8 cellular contexts compared by ENCODE assay signal in genomic region chr22:30969532-30970355, GRCh38. TPM values are rescaled to one million over a fixed set of nuclear protein-coding genes. Genes with fewer than 3 reads are reported as not detected.
A peak's percentile ranks its signal among the peaks of the same experiment; 100 is the strongest.
DNase-seq lines count a peak whose midpoint lies in the region; FAIRE-seq and TF ChIP-seq lines count a peak whose summit lies in the region.

No MANE protein-coding gene starts in this region.

- no peak for TF ChIP-seq POLR2A in GM12892 (IDR thresholded peaks at IDR 0.05; ENCODE audit: low read depth, low read length)

- peak; percentile 70 for FAIRE-seq in GM12892 (lab: Jason Lieb, UNC)
- FAIRE-seq in frontal cortex (lab: Jason Lieb, UNC), result no peak

- no peak for TF ChIP-seq CTCF in HEK293 (tag by site-specific recombination; IDR thresholded peaks at IDR 0.05)
- no peak for TF ChIP-seq CTCF in fibroblast of the aortic adventitia (IDR thresholded peaks at IDR 0.05; ENCODE audit: insufficient read depth, low read length)

- H3K27ac ChIP-seq in HEK293 (ENCODE audit: extremely low read depth, low read depth, low read length), result peak overlapping the region; percentile 95

- POLR2A ChIA-PET in HEK293 (lab: Yijun Ruan, JAX), result interaction anchor here (0.6 to 2.6 kb wide), 21 partner anchors 8 to 842 kb away, joined by 3 to 29 read pairs (median 5); partner anchors contain the start of genes INPP5J, LIMK2, PIK3IP1 and RNF185

- peaks cover 21 to 59% of the 10 kb centered on the region in 2 experiments; a peak in 2 of 3 replicates for H3K36me3 ChIP-seq in HEK293 (ENCODE audit: control insufficient read depth in 2 of 2, insufficient read depth in 1 of 2, low read length in 2 of 2)

- H3K4me1 ChIP-seq in HEK293 (ENCODE audit: control insufficient read depth, insufficient read depth, low read length), result peaks cover 5% of the 10 kb centered on the region; the same call in 1 of the 2 replicates

- CTCF ChIA-PET in HEK293 (lab: Yijun Ruan, JAX), result interaction anchor here (0.9 to 1.5 kb wide), 4 partner anchors 10 to 138 kb away, joined by 3 to 5 read pairs (median 3); partner anchors contain the start of gene SELENOM

- DNase-seq in GM12892 (ENCODE audit: insufficient read length), result no peak
- DNase-seq in NAMALWA (ENCODE audit: low spot score), result peak; percentile 69
- DNase-seq in activated T-cell treated with anti-CD3 and anti-CD28 coated beads for 24 hours (ENCODE audit: low read depth), result peak; percentile 15
- DNase-seq in fibroblast of the aortic adventitia (ENCODE audit: low read depth), result peak; percentile 45
- peak; percentile 42 for DNase-seq in occipital lobe (lab: John Stamatoyannopoulos, UW)
- DNase-seq in NCI-H1092 (lab: John Stamatoyannopoulos, UW), result no peak
- no peak for DNase-seq in frontal cortex (ENCODE audit: low spot score in 2 of 2)

- peaks cover 16% of the 10 kb centered on the region for H3K9me3 ChIP-seq in HEK293 (ENCODE audit: control insufficient read depth, insufficient read depth, low read depth, low read length)

- H3K4me3 ChIP-seq in HEK293 (ENCODE audit: low read depth, low read length) (peak overlapping the region; percentile 82), fibroblast of the aortic adventitia (ENCODE audit: low read depth, low read length) (peak overlapping the region; percentile 71)

TF ChIP-seq in HEK293, 187 proteins besides CTCF, POLR2A, EP300 and RAD21 (continues in another document):
- TF ChIP-seq REST (tag by site-specific recombination; IDR thresholded peaks at IDR 0.05) (no peak), ZNF155 (tag by site-specific recombination; IDR thresholded peaks at IDR 0.05) (no peak), ZNF404 (tag by site-specific recombination; IDR thresholded peaks at IDR 0.05) (no peak), KLF16 (tag by site-specific recombination; IDR thresholded peaks at IDR 0.05) (0 out of 2 replicates have a peak, but pooled peaks have one; percentile 22), KLF9 (tag by site-specific recombination; IDR thresholded peaks at IDR 0.05; ENCODE audit: low read depth) (no peak), AEBP2 (tag by site-specific recombination; IDR thresholded peaks at IDR 0.05; ENCODE audit: borderline replicate concordance) (no peak), SP2 (tag by site-specific recombination; IDR thresholded peaks at IDR 0.05) (peak; percentile 75), ZNF785 (tag by site-specific recombination; IDR thresholded peaks at IDR 0.05) (no peak), ZNF660 (tag by site-specific recombination; IDR thresholded peaks at IDR 0.05) (0 out of 2 replicates have a peak, but pooled peaks have one; percentile 33), ZFHX2 (tag by site-specific recombination; conservative IDR thresholded peaks at IDR 0.05) (peak; percentile 13; the same call in 1 of the 2 replicates), ZNF341 (tag by site-specific recombination; IDR thresholded peaks at IDR 0.05; ENCODE audit: low read depth) (peak; percentile 69), ZNF324 (tag by site-specific recombination; IDR thresholded peaks at IDR 0.05) (peak; percentile 35), GLIS2 (tag by site-specific recombination; IDR thresholded peaks at IDR 0.05) (peak; percentile 33), ZNF398 (tag by site-specific recombination; IDR thresholded peaks at IDR 0.05) (0 out of 2 replicates have a peak, but pooled peaks have one; percentile 14), ZBTB11 (tag by site-specific recombination; conservative IDR thresholded peaks at IDR 0.05; ENCODE audit: low read depth) (no peak), ZIC2 (tag by site-specific recombination; IDR thresholded peaks at IDR 0.05) (no peak), IKZF3 (tag by site-specific recombination; IDR thresholded peaks at IDR 0.05) (0 out of 2 replicates have a peak, but pooled peaks have one; percentile 13), ZNF654 (tag by site-specific recombination; IDR thresholded peaks at IDR 0.05; ENCODE audit: low read depth) (no peak), SP7 (tag by site-specific recombination; IDR thresholded peaks at IDR 0.05) (no peak)

RNA-seq across cellular contexts. Expression of gene TUG1, which starts 0.7 kb away (rescaled TPM):
- 35.1 TPM for polyA plus RNA-seq in GM12892 (2012; ENCODE audit: missing spikeins)
- 67.3 and 88.2 TPM in 2 replicates for total RNA-seq in fibroblast of the aortic adventitia (ENCODE audit: low replicate concordance)
- 85.2 TPM for total RNA-seq in occipital lobe
- 55.8 TPM for total RNA-seq in frontal cortex

RNA-seq across cellular contexts. Expression of gene MORC2, which starts 1.2 kb away (rescaled TPM):
- 9.0 TPM for polyA plus RNA-seq in GM12892 (2012; ENCODE audit: missing spikeins)
- total RNA-seq in fibroblast of the aortic adventitia (ENCODE audit: low replicate concordance) (17.7 and 36.3 TPM in 2 replicates), occipital lobe (20.7 TPM), frontal cortex (26.1 TPM)

Comparison
In these comparisons a context has a peak if more than half of its experiments do, and no peak if none do; other contexts are left out.
1. DNase-seq: peak in NAMALWA (single experiment), activated T-cell treated with anti-CD3 and anti-CD28 coated beads for 24 hours (single experiment), fibroblast of the aortic adventitia (single experiment) and occipital lobe (single experiment); none in GM12892 (single experiment), NCI-H1092 (single experiment) and frontal cortex (0 of 2).